ENCODE assay signal across 8 cellular contexts in genomic region chrX:16436348-16437188, GRCh38.
DNase-seq lines count a peak whose midpoint lies in the region; ATAC-seq and TF ChIP-seq lines count a peak whose summit lies in the region.

No MANE protein-coding gene starts in this region.

- DNase-seq in DMS153 (lab: John Stamatoyannopoulos, UW) (peak; percentile 10), HFF-Myc (ENCODE audit: extremely low read depth, low read depth) (peak; percentile 44), NCI-H345 treated with DMSO at 0.1 percent for 48 hours (lab: John Stamatoyannopoulos, UW; ENCODE audit: unreplicated experiment) (peak; percentile 10), dorsolateral prefrontal cortex (peak in 9 of 10 donors; percentile 24 to 80 (median 62)), lung (ENCODE audit: low spot score) (peak; percentile 72)
- peak; percentile 19 to 51 for DNase-seq in activated CD4-positive, alpha-beta T cell treated with anti-CD3 and anti-CD28 coated beads, Interleukin-2, amount 50 U/mL, for 24 hours (ENCODE audit: low read depth in 1 of 2, low spot score in 1 of 2)
- peak; percentile 12 for DNase-seq in stimulated activated CD8-positive, alpha-beta memory T cell treated with anti-CD3 and anti-CD28 coated beads, Interleukin-15, amount 100 ng/mL, for 24 hours (ENCODE audit: low read depth)

- H3K9me3 ChIP-seq in lung (ENCODE audit: control insufficient read depth in 2 of 2, insufficient read depth in 1 of 2, low read length in 1 of 2) = no peaks in the 10 kb centered on the region

- H3K27ac ChIP-seq in dorsolateral prefrontal cortex (no peak overlapping the region), lung (ENCODE audit: low read depth in 1 of 2, low read length in 1 of 2) (no peak overlapping the region)

- H3K4me1 ChIP-seq in lung (ENCODE audit: control insufficient read depth in 2 of 2, insufficient read depth in 2 of 2, low read length in 2 of 2) = no peaks in the 10 kb centered on the region

- TF ChIP-seq CTCF in HFF-Myc (IDR thresholded peaks at IDR 0.05; ENCODE audit: low read depth, low read length, missing control alignments) (peak; percentile 63), dorsolateral prefrontal cortex (IDR thresholded peaks at IDR 0.05 in 54 of 56, conservative IDR thresholded peaks at IDR 0.05 in 2 of 56; ENCODE audit: low read depth in 1 of 56, partially characterized antibody in 56 of 56) (peak in 55 of 56 donors; percentile 34 to 77 (median 60)), lung (IDR thresholded peaks at IDR 0.05; ENCODE audit: control extremely low read depth, extremely low read depth) (peak; percentile 7)

- no peaks in the 10 kb centered on the region for H3K36me3 ChIP-seq in lung (ENCODE audit: control insufficient read depth in 2 of 2, insufficient read depth in 2 of 2, low read length in 2 of 2)

- intact Hi-C loops in dorsolateral prefrontal cortex (cut with DNase I) = loop anchor here (5.0 to 10.0 kb wide), 2 partner anchors 228 to 236 kb away; no protein-coding TSS in a partner anchor

- H3K27me3 ChIP-seq in dorsolateral prefrontal cortex (peaks cover 0 to 75% (median 26%) of the 10 kb centered on the region in 45 donors), lung (ENCODE audit: control insufficient read depth, insufficient read depth) (no peaks in the 10 kb centered on the region)

- 29 to 34% methylated on average over 12 of the region's 12 CpGs for WGBS in lung, 2 donors

- ATAC-seq in lung (ENCODE audit: insufficient read depth, low FRiP score) (peak; percentile 81), HG03354 (IDR thresholded peaks at IDR 0.05; ENCODE audit: poor library complexity, severe bottlenecking, unreplicated experiment) (no peak)

- H3K4me3 ChIP-seq in HFF-Myc (replicated peaks; ENCODE audit: low read depth, low read length) = no peak overlapping the region
- no peak overlapping the region for H3K4me3 ChIP-seq in dorsolateral prefrontal cortex
- H3K4me3 ChIP-seq in lung = no peak overlapping the region

Comparison
In these comparisons a context has a peak if more than half of its experiments do, and no peak if none do; other contexts are left out.
1. DNase-seq: peak in every context shown above with its lines; median percentile 72 in lung; 62 in dorsolateral prefrontal cortex; 44 in HFF-Myc; 35 in activated CD4-positive, alpha-beta T cell treated with anti-CD3 and anti-CD28 coated beads, Interleukin-2, amount 50 U/mL, for 24 hours; 12 in stimulated activated CD8-positive, alpha-beta memory T cell treated with anti-CD3 and anti-CD28 coated beads, Interleukin-15, amount 100 ng/mL, for 24 hours; 10 in DMS153; 10 in NCI-H345 treated with DMSO at 0.1 percent for 48 hours.
2. CTCF ChIP-seq: peak in every context shown above with its lines; median percentile 63 in HFF-Myc; 60 in dorsolateral prefrontal cortex; 7 in lung.